Comparison of ENCODE assay signal across 24 cellular contexts in the genomic region with DNA sequence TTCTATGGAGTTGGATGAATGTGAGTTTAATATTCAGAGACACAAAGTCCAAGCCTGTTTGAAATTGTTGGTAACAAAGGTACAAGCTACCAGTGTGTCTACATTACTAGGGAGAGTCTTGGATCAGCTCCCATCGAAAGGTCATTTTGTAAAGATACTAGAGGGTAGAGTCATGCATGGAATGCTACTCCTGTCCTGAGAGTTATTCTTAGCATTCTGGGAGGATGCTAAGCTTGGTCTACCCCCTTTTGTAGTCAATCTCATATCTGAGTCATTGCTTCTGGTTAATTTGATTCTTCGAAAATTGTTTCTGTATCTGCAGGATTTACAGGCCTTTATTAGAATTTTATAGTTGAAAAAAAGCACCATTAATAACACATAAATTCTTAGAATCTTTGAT.
"Had no signal": no experiment of that assay in that cellular context is flagged by ENCODE, and none has a peak within 500 bp of the region (broad histone marks: within the 10 kb centered on the region; RNA-seq: fewer than 3 reads in every experiment).

No MANE protein-coding gene starts in this region.

- H3K4me3 ChIP-seq: adrenal gland, body of pancreas, PC-9 had no signal

- DNase-seq: activated CD4-positive, alpha-beta T cell treated with anti-CD3 and anti-CD28 coated beads for 36 hours; activated CD4-positive, alpha-beta T cell treated with anti-CD3 and anti-CD28 coated beads, Interleukin-2, amount 50 U/mL, for 1 hour; activated CD8-positive, alpha-beta memory T cell treated with anti-CD3 and anti-CD28 coated beads, Interleukin-2, amount 50 U/mL, for 48 hours; activated CD8-positive, alpha-beta T cell treated with anti-CD3 and anti-CD28 coated beads for 36 hours; activated naive CD4-positive, alpha-beta T cell treated with anti-CD3 and anti-CD28 coated beads, Interleukin-2, amount 50 U/mL, for 16 hours; activated naive CD8-positive, alpha-beta T cell treated with anti-CD3 and anti-CD28 coated beads, Interleukin-2, amount 10 ng/mL, durations not matched to agents 7 days and 5 days; activated T-cell treated with anti-CD3 and anti-CD28 coated beads, Interleukin-2, amount 50 U/mL, for 1 hour; adrenal gland; aorta; body of pancreas; central memory CD4-positive, alpha-beta T cell; KG1; NCI-H1092; NCI-H1417; NCI-H2029; NCI-H2107; NCI-H2171 treated with DMSO at 0.1 percent for 48 hours; NCI-H226; NCI-H526 treated with DMSO at 0.1 percent for 48 hours; PC-9; SHP77 treated with DMSO at 0.1 percent for 48 hours; T-cell; T-helper 2 cell; T1000 had no signal

- ATAC-seq: activated CD4-positive, alpha-beta T cell treated with anti-CD3 and anti-CD28 coated beads for 36 hours; activated CD8-positive, alpha-beta T cell treated with anti-CD3 and anti-CD28 coated beads for 36 hours; body of pancreas; T-cell had no signal
